Comparison of ENCODE assay signal across 20 cellular contexts in the genomic region with DNA sequence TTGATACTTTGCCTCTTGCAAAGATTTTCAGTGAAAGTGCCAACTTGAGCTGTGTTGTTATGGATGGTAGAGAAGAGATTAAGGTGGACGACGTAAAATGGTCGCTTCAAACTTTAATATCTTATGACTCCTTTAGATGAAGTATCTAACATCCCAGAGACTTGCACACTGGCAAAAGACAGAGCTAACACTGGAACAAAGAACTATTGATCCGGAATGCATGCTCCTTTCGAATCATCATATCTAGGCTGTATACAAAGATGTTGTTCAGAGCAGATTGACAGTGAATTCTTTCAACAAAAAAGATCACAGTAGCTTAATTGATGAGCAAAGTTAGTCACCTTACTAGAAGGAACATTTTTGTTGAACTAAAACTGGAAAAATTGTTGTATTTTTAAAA.
DNase-seq lines count a peak whose midpoint lies in the region; ATAC-seq, FAIRE-seq and TF ChIP-seq lines count a peak whose summit lies in the region.
"Had no signal": no experiment of that assay in that cellular context is flagged by ENCODE, and none has a peak within 500 bp of the region (broad histone marks: within the 10 kb centered on the region; RNA-seq: fewer than 3 reads in every experiment).

No MANE protein-coding gene starts in this region.

- DNase-seq in H54 (ENCODE audit: insufficient read length, low spot score), result no peak
- DNase-seq in H1 (ENCODE audit: low read depth in 1 of 2, low spot score in 2 of 2), result no peak
- peak; percentile 48 for DNase-seq in medulla oblongata (ENCODE audit: extremely low spot score)
- peak; percentile 71 for DNase-seq in superior temporal gyrus (ENCODE audit: extremely low spot score)
- no peak for DNase-seq in DMS53 treated with DMSO at 0.1 percent for 48 hours (lab: John Stamatoyannopoulos, UW; ENCODE audit: unreplicated experiment)
- no peak for DNase-seq in HCEC 1CT
- DNase-seq: BE2C; C1 segment of cervical spinal cord; Caco-2; CD4-positive, CD25-positive, alpha-beta regulatory T cell; CD8-positive, alpha-beta memory T cell; DMS79 treated with DMSO at 0.1 percent for 48 hours; GF-D8; H9 had no signal

- ATAC-seq in GM19455 (IDR thresholded peaks at IDR 0.05; ENCODE audit: unreplicated experiment), result no peak
- ATAC-seq: GM23338 had no signal

- WGBS in H1 (ENCODE audit: extremely low coverage in 1 of 2, insufficient coverage in 1 of 2, insufficient read length in 1 of 2, insufficient replicate concordance in 2 of 2, low coverage in 1 of 2, low lambda C conversion rate in 2 of 2, missing lambda C conversion rate in 1 of 2), 2 experiments, result 96% methylated on average over 5 of the region's 5 CpGs; no CpG with 5 or more reads in 1 of the 2 experiments

- TF ChIP-seq RAD21 in H1 (IDR thresholded peaks at IDR 0.05 in 1 of 2, conservative IDR thresholded peaks at IDR 0.05 in 1 of 2; ENCODE audit: low read depth in 2 of 2, low read length in 2 of 2), result no peak

- H4K8ac ChIP-seq in H1 (ENCODE audit: extremely low read depth, insufficient read depth, low read length), result no peak overlapping the region

- H2BK120ac ChIP-seq in H1 (replicated peaks; ENCODE audit: low read depth, low read length), result no peak overlapping the region

- H3K14ac ChIP-seq in H1 (ENCODE audit: insufficient read length), result no peak overlapping the region

- no peak overlapping the region for H2AK5ac ChIP-seq in H1 (ENCODE audit: low read depth, low read length)

- H3K4ac ChIP-seq in H1 (replicated peaks; ENCODE audit: insufficient read length, low read depth, low read length), result no peak overlapping the region

- H3K4me3 ChIP-seq in H1 (ENCODE audit: extremely low read depth in 1 of 4, insufficient read depth in 2 of 4, low read depth in 3 of 4, low read length in 4 of 4), result no peak overlapping the region
- H3K4me3 ChIP-seq: GM23338 had no signal

- no peak overlapping the region for H2BK5ac ChIP-seq in H1 (ENCODE audit: low read depth, low read length)

- no peaks in the 10 kb centered on the region for H3K36me3 ChIP-seq in H1 (ENCODE audit: control insufficient read depth in 2 of 4, insufficient read depth in 4 of 4, low read length in 3 of 4)
- H3K36me3 ChIP-seq: BE2C had no signal

- no peak overlapping the region for H2BK12ac ChIP-seq in H1 (ENCODE audit: low read depth, low read length)

- no peaks in the 10 kb centered on the region for H3K79me2 ChIP-seq in H1 (ENCODE audit: control insufficient read depth in 1 of 2, insufficient read depth in 2 of 2, low read length in 2 of 2)

- TF ChIP-seq EP300 in H1 (IDR thresholded peaks at IDR 0.05; ENCODE audit: borderline replicate concordance in 1 of 2, low read depth in 2 of 2, low read length in 2 of 2), result no peak

- peak overlapping the region; percentile 53; the same call in 1 of the 2 replicates for H2AFZ ChIP-seq in H1 (ENCODE audit: low read length)
- H2AFZ ChIP-seq: GM23338 had no signal

- TF ChIP-seq POLR2A in H54 (IDR thresholded peaks at IDR 0.05; ENCODE audit: low read depth, low read length), result no peak
- TF ChIP-seq POLR2A in H1 (IDR thresholded peaks at IDR 0.05; ENCODE audit: control extremely low read depth in 1 of 2, low read depth in 2 of 2, low read length in 2 of 2), result no peak

- H3K27me3 ChIP-seq in H1 (replicated peaks in 1 of 4; ENCODE audit: control insufficient read depth in 3 of 4, extremely low read depth in 1 of 4, insufficient read depth in 3 of 4, low read length in 3 of 4), result no peaks in the 10 kb centered on the region
- H3K27me3 ChIP-seq: BE2C had no signal

- H4K5ac ChIP-seq in H1 (ENCODE audit: insufficient read length, low read depth, low read length), result no peak overlapping the region

- H2BK20ac ChIP-seq in H1 (ENCODE audit: low read length), result no peak overlapping the region

- H3K9me3 ChIP-seq in H1 (ENCODE audit: insufficient read depth in 2 of 2, low read depth in 1 of 2, low read length in 1 of 2), result no peaks in the 10 kb centered on the region
- H3K9me3 ChIP-seq: BE2C, Caco-2 had no signal

- no peak overlapping the region for H3K27ac ChIP-seq in H1 (ENCODE audit: low read depth, low read length)
- H3K27ac ChIP-seq: HL-60, KMS-11 had no signal

- no peak overlapping the region for H2BK15ac ChIP-seq in H1 (ENCODE audit: low read length)

- H3K56ac ChIP-seq in H1 (replicated peaks; ENCODE audit: insufficient read length, low read depth, low read length), result no peak overlapping the region

- no peak overlapping the region for H3K4me2 ChIP-seq in H1 (ENCODE audit: insufficient read depth in 1 of 2, low read depth in 2 of 2, low read length in 2 of 2)
- H3K4me2 ChIP-seq: GM23338 had no signal

- CTCF ChIA-PET in H1 (lab: Charles Lee; ENCODE audit: partially characterized antibody), result interaction anchor here (0.5 to 0.7 kb wide), 3 partner anchors 13 to 57 kb away, joined by 3 read pairs; no protein-coding TSS in a partner anchor

- FAIRE-seq in H54 (lab: Jason Lieb, UNC) (peak; percentile 58), H1 (lab: Jason Lieb, UNC) (no peak)
- FAIRE-seq: D721Med, GM19239 had no signal

- no peaks in the 10 kb centered on the region for H3K79me1 ChIP-seq in H1 (ENCODE audit: low read depth, low read length)

- no peak for TF ChIP-seq CTCF in H1 (IDR thresholded peaks at IDR 0.05; ENCODE audit: control extremely low read depth in 1 of 3, insufficient read depth in 1 of 3, low read depth in 1 of 3, low read length in 3 of 3)

- POLR2A ChIA-PET in H1 (lab: Charles Lee; ENCODE audit: partially characterized antibody), result no interaction called here

- H3K18ac ChIP-seq in H1 (ENCODE audit: extremely low read depth, low read length), result no peak overlapping the region

- H4K20me1 ChIP-seq in H1 (replicated peaks in 1 of 2; ENCODE audit: control insufficient read depth in 1 of 2, insufficient read depth in 2 of 2, low read length in 2 of 2), result no peaks in the 10 kb centered on the region

- H3K4me1 ChIP-seq in H1 (replicated peaks in 1 of 4; ENCODE audit: control insufficient read depth in 3 of 4, insufficient read depth in 4 of 4, low read length in 3 of 4), result 0 out of 7 replicates have a peak, but pooled peaks cover 0 to 3% (median 0%) of the 10 kb centered on the region in 4 experiments
- H3K4me1 ChIP-seq: Caco-2 had no signal

- H3K9ac ChIP-seq in H1 (replicated peaks in 1 of 4; ENCODE audit: extremely low read depth in 1 of 4, low read depth in 3 of 4, low read length in 3 of 4), result no peak overlapping the region
- H3K9ac ChIP-seq: KMS-11 had no signal

- no peak overlapping the region for H4K91ac ChIP-seq in H1 (replicated peaks; ENCODE audit: insufficient read length, low read length)

- H3K23me2 ChIP-seq in H1 (ENCODE audit: low read depth, low read length), result no peaks in the 10 kb centered on the region

- H3K23ac ChIP-seq in H1 (ENCODE audit: insufficient read length), result no peak overlapping the region

TF ChIP-seq in H1, 55 proteins besides CTCF, POLR2A, EP300 and RAD21 (continues in another document):
- no peak for TF ChIP-seq CHD2 (IDR thresholded peaks at IDR 0.05; ENCODE audit: low read length)
- TF ChIP-seq CBX5 (IDR thresholded peaks at IDR 0.05; ENCODE audit: low read depth, low read length), result no peak
- TF ChIP-seq HDAC6 (IDR thresholded peaks at IDR 0.05; ENCODE audit: low read depth, low read length), result no peak

Comparison
In these comparisons a context has a peak if more than half of its experiments do, and no peak if none do; other contexts are left out.
1. DNase-seq: peak in medulla oblongata (single experiment) and superior temporal gyrus (single experiment); none in H54 (single experiment), H1 (0 of 2), DMS53 treated with DMSO at 0.1 percent for 48 hours (single experiment) and HCEC 1CT (single experiment).